Comparison of ENCODE assay signal across 16 cellular contexts in the genomic region with DNA sequence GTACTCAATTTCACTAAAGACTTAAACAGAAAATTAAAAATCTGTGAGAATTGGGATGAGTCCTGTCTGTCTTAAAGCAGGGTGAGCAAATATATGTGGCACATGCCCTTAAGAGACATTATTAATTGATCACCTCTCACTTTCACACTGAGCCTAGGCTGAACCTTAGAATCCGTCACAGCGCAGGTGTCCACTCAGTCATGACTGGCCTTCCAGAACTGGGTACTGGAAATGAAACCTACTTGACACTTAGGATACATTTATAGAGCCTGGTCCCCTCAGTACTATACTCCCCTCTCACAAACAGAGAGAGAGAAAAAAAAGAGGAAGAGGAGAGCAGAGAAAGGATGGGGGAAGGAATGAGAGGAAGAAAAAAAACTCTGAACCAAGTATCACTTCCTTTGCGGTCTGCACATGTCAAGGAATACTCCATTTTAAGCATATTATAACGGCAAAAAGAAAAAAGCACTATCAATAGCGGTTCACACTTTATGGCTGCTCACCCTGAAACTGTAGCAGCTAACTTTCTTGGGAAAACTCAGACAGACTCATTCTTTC.
DNase-seq lines count a peak whose midpoint lies in the region; ATAC-seq and TF ChIP-seq lines count a peak whose summit lies in the region.
"Had no signal": no experiment of that assay in that cellular context is flagged by ENCODE, and none has a peak within 500 bp of the region (broad histone marks: within the 10 kb centered on the region; RNA-seq: fewer than 3 reads in every experiment).

No MANE protein-coding gene starts in this region.

- peaks cover 13 to 25% (median 21%) of the 10 kb centered on the region in 11 experiments for H3K9me3 ChIP-seq in BLaER1 treated with 17β-estradiol and CSF1 and Interleukin-3, amounts not matched to agents 10 nM and 100 nM (replicated peaks in 1 of 11)
- H3K9me3 ChIP-seq in SJCRH30 (replicated peaks): no peaks in the 10 kb centered on the region

- DNase-seq in NB4 (ENCODE audit: low read depth) (peak; percentile 58), DMS153 (lab: John Stamatoyannopoulos, UW) (no peak), sciatic nerve (ENCODE audit: low spot score) (no peak), SJCRH30 (no peak)
- no peak for DNase-seq in activated CD8-positive, alpha-beta T cell treated with anti-CD3 and anti-CD28 coated beads, Interleukin-2, amount 10 ng/mL, durations not matched to agents 7 days and 5 days
- DNase-seq: activated CD4-positive, alpha-beta T cell treated with anti-CD3 and anti-CD28 coated beads, Interleukin-2, amount 10 ng/mL, durations not matched to agents 7 days and 5 days; brain microvascular endothelial cell; effector memory CD4-positive, alpha-beta T cell; NCI-H2081 treated with DMSO at 0.1 percent for 48 hours; stimulated activated CD4-positive, alpha-beta T cell treated with anti-CD3 and anti-CD28 coated beads, Interleukin-2, amount 100 ng/mL, for 24 hours; stimulated activated CD8-positive, alpha-beta memory T cell treated with anti-CD3 and anti-CD28 coated beads, Interleukin-4, amount 100 ng/mL, for 48 hours had no signal

- CTCF ChIA-PET in activated CD8-positive, alpha-beta T cell treated with anti-CD3 and anti-CD28 coated beads, Interleukin-2, amount 10 ng/mL, durations not matched to agents 7 days and 5 days (lab: Charles Lee): no interaction called here

- H3K9me3 Mint-ChIP-seq in activated CD8-positive, alpha-beta T cell treated with anti-CD3 and anti-CD28 coated beads, Interleukin-2, amount 10 ng/mL, durations not matched to agents 7 days and 5 days (ENCODE audit: insufficient read depth): peaks cover 12% of the 10 kb centered on the region
- H3K9me3 Mint-ChIP-seq: activated T-helper 17 cell treated with anti-CD3 and anti-CD28 coated beads, Interleukin-2, amount 50 U/mL, for 72 hours had no signal

- TF ChIP-seq POLR2A in NB4 (IDR thresholded peaks at IDR 0.05; ENCODE audit: extremely low read depth, insufficient read length): no peak

- no peak for TF ChIP-seq CTCF in NB4 (IDR thresholded peaks at IDR 0.05; ENCODE audit: low read depth, low read length)

- peaks cover 9 to 60% (median 29%) of the 10 kb centered on the region in 10 experiments for H3K4me1 ChIP-seq in BLaER1 treated with 17β-estradiol and CSF1 and Interleukin-3, amounts not matched to agents 10 nM and 100 nM
- no peaks in the 10 kb centered on the region for H3K4me1 ChIP-seq in SJCRH30

- peak overlapping the region in 8 of 11 experiments; percentile 42 to 74 (median 62); a peak in 16 of 22 replicates for H3K27ac ChIP-seq in BLaER1 treated with 17β-estradiol and CSF1 and Interleukin-3, amounts not matched to agents 10 nM and 100 nM
- no peak overlapping the region for H3K27ac ChIP-seq in SJCRH30
- H3K27ac ChIP-seq: brain microvascular endothelial cell, SK-N-MC had no signal

- no peak overlapping the region for H3K27ac Mint-ChIP-seq in activated CD8-positive, alpha-beta T cell treated with anti-CD3 and anti-CD28 coated beads, Interleukin-2, amount 10 ng/mL, durations not matched to agents 7 days and 5 days
- H3K27ac Mint-ChIP-seq: activated CD4-positive, alpha-beta T cell treated with anti-CD3 and anti-CD28 coated beads, Interleukin-2, amount 10 ng/mL, durations not matched to agents 7 days and 5 days; activated T-helper 17 cell treated with anti-CD3 and anti-CD28 coated beads, Interleukin-2, amount 50 U/mL, for 72 hours had no signal

- peaks cover 0 to 10% (median 0%) of the 10 kb centered on the region in 11 experiments; a peak in 2 of 22 replicates for H3K36me3 ChIP-seq in BLaER1 treated with 17β-estradiol and CSF1 and Interleukin-3, amounts not matched to agents 10 nM and 100 nM
- no peaks in the 10 kb centered on the region for H3K36me3 ChIP-seq in SJCRH30
- H3K36me3 ChIP-seq: brain microvascular endothelial cell had no signal

- H3K27me3 ChIP-seq in BLaER1 treated with 17β-estradiol and CSF1 and Interleukin-3, amounts not matched to agents 10 nM and 100 nM: peaks cover 0 to 67% (median 0%) of the 10 kb centered on the region in 11 experiments; a peak in 6 of 22 replicates
- H3K27me3 ChIP-seq in SJCRH30: no peaks in the 10 kb centered on the region
- H3K27me3 ChIP-seq: brain microvascular endothelial cell had no signal

- H3K36me3 Mint-ChIP-seq in activated CD8-positive, alpha-beta T cell treated with anti-CD3 and anti-CD28 coated beads, Interleukin-2, amount 10 ng/mL, durations not matched to agents 7 days and 5 days (ENCODE audit: low read depth): peaks cover 7% of the 10 kb centered on the region

- POLR2A ChIA-PET in activated CD8-positive, alpha-beta T cell treated with anti-CD3 and anti-CD28 coated beads, Interleukin-2, amount 10 ng/mL, durations not matched to agents 7 days and 5 days (lab: Charles Lee): interaction anchor here (0.6 kb wide), 1 partner anchor 237 kb away, joined by 4 read pairs; no protein-coding TSS in a partner anchor

- intact Hi-C loops in sciatic nerve (cut with DNase I): no loop called here

- H3K4me2 ChIP-seq in BLaER1 treated with 17β-estradiol and CSF1 and Interleukin-3, amounts not matched to agents 10 nM and 100 nM: peak overlapping the region; percentile 63 to 94 (median 81)

- peak; percentile 76 for ATAC-seq in GM18511 (IDR thresholded peaks at IDR 0.05; ENCODE audit: unreplicated experiment)
- peak; percentile 32 for ATAC-seq in activated CD8-positive, alpha-beta T cell treated with anti-CD3 and anti-CD28 coated beads, Interleukin-2, amount 10 ng/mL, durations not matched to agents 7 days and 5 days
- no peak for ATAC-seq in GM18867 (IDR thresholded peaks at IDR 0.05; ENCODE audit: unreplicated experiment)
- ATAC-seq in sciatic nerve: no peak
- ATAC-seq: activated T-helper 17 cell treated with anti-CD3 and anti-CD28 coated beads, Interleukin-2, amount 50 U/mL, for 72 hours had no signal

- H3K4me3 ChIP-seq in BLaER1 treated with 17β-estradiol and CSF1 and Interleukin-3, amounts not matched to agents 10 nM and 100 nM: peak overlapping the region in 9 of 10 experiments; percentile 17 to 53 (median 35); a peak in 10 of 20 replicates
- H3K4me3 ChIP-seq in NB4 (ENCODE audit: low read depth, low read length) (peak overlapping the region; percentile 28), SJCRH30 (no peak overlapping the region)
- H3K4me3 ChIP-seq: SK-N-MC had no signal

- H4K20me1 ChIP-seq in BLaER1 treated with 17β-estradiol and CSF1 and Interleukin-3, amounts not matched to agents 10 nM and 100 nM: no peaks in the 10 kb centered on the region

- H3K27me3 Mint-ChIP-seq in activated CD8-positive, alpha-beta T cell treated with anti-CD3 and anti-CD28 coated beads, Interleukin-2, amount 10 ng/mL, durations not matched to agents 7 days and 5 days (ENCODE audit: low read depth): no peaks in the 10 kb centered on the region
- H3K27me3 Mint-ChIP-seq: activated CD4-positive, alpha-beta T cell treated with anti-CD3 and anti-CD28 coated beads, Interleukin-2, amount 10 ng/mL, durations not matched to agents 7 days and 5 days; activated T-helper 17 cell treated with anti-CD3 and anti-CD28 coated beads, Interleukin-2, amount 50 U/mL, for 72 hours had no signal

- H3K4me3 Mint-ChIP-seq in activated CD8-positive, alpha-beta T cell treated with anti-CD3 and anti-CD28 coated beads, Interleukin-2, amount 10 ng/mL, durations not matched to agents 7 days and 5 days: no peak overlapping the region
- H3K4me3 Mint-ChIP-seq: activated CD4-positive, alpha-beta T cell treated with anti-CD3 and anti-CD28 coated beads, Interleukin-2, amount 10 ng/mL, durations not matched to agents 7 days and 5 days; activated T-helper 17 cell treated with anti-CD3 and anti-CD28 coated beads, Interleukin-2, amount 50 U/mL, for 72 hours had no signal

- H3K4me1 Mint-ChIP-seq in activated CD8-positive, alpha-beta T cell treated with anti-CD3 and anti-CD28 coated beads, Interleukin-2, amount 10 ng/mL, durations not matched to agents 7 days and 5 days (ENCODE audit: low read depth): peaks cover 19% of the 10 kb centered on the region

- H3K9ac ChIP-seq in BLaER1 treated with 17β-estradiol and CSF1 and Interleukin-3, amounts not matched to agents 10 nM and 100 nM: peak overlapping the region in 4 of 11 experiments; percentile 25 to 61 (median 49); a peak in 7 of 22 replicates

Comparison
In these comparisons a context has a peak if more than half of its experiments do, and no peak if none do; other contexts are left out.
1. ATAC-seq: peak in GM18511 (single experiment) and activated CD8-positive, alpha-beta T cell treated with anti-CD3 and anti-CD28 coated beads, Interleukin-2, amount 10 ng/mL, durations not matched to agents 7 days and 5 days (single experiment); none in GM18867 (single experiment) and sciatic nerve (single experiment).